Comparison of ENCODE assay signal across 24 cellular contexts in the genomic region with DNA sequence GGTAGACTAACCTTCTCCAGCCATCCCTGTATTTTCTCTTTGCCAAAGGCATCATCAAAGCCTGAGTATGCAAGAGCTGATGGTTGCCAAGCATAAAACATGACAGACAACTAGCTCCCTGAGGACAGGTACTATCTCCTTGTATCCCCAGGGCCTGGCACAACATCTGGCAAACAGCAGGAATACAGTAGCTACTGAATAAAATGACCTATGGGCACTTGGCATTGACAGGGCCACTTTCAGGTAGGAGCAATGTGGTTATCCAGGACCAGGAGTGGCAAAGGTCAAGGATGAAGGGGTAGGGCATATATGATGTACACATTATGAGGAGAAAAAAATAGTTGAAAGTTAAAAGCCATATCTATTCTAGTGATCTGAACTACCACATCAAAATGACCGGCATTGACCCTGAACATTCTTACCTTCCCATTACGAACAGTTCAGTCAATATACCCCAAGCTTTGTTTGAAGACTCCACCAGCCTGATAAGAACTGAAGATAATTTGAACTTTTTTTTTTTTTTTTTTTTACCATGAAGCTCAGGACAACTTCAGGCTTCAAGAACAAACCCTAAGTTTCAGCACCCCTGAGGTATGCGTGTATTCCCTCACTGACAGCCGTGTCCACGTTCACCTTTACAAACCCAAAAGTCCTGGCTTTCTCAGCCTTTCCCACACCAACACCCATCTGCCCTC.
"Had no signal": no experiment of that assay in that cellular context is flagged by ENCODE, and none has a peak within 500 bp of the region (broad histone marks: within the 10 kb centered on the region; RNA-seq: fewer than 3 reads in every experiment).

No MANE protein-coding gene starts in this region.

- H3K4me3 ChIP-seq: body of pancreas, cardiac muscle cell, MG63 had no signal

- H3K4me3 Mint-ChIP-seq: activated B cell treated with CpG ODN at 0.5 μM for 24 hours; activated CD4-positive, alpha-beta T cell treated with anti-CD3 and anti-CD28 coated beads, Interleukin-2, amount 10 ng/mL, durations not matched to agents 24 days and 14 days; activated CD8-positive, alpha-beta memory T cell treated with anti-CD3 and anti-CD28 coated beads, Interleukin-2, amount 10 ng/mL, durations not matched to agents 7 days and 5 days; activated naive CD4-positive, alpha-beta T cell treated with anti-CD3 and anti-CD28 coated beads, Interleukin-2, amount 50 U/mL, for 24 hours; activated T-cell treated with anti-CD3 and anti-CD28 coated beads, Interleukin-2, amount 50 U/mL, for 24 hours; activated T-helper 1 cell treated with anti-CD3 and anti-CD28 coated beads, Interleukin-12 subunit alpha, Interleukin-12 subunit beta, Interleukin-2, Interleukin-4 antibody, amounts not matched to agents 30 ng/mL and 10 ng/mL and 1 ng/mL, durations not matched to agents 14 hours and 24 hours and 36 hours; T-helper 17 cell had no signal

- H3K9me3 ChIP-seq: body of pancreas, MG63 had no signal

- H3K27me3 ChIP-seq: body of pancreas, cardiac muscle cell, MG63 had no signal

- H3K9me3 Mint-ChIP-seq: activated B cell treated with CpG ODN at 0.5 μM for 24 hours; activated CD4-positive, alpha-beta T cell treated with anti-CD3 and anti-CD28 coated beads, Interleukin-2, amount 10 ng/mL, durations not matched to agents 24 days and 14 days; activated naive CD4-positive, alpha-beta T cell treated with anti-CD3 and anti-CD28 coated beads, Interleukin-2, amount 50 U/mL, for 24 hours; activated T-cell treated with anti-CD3 and anti-CD28 coated beads, Interleukin-2, amount 50 U/mL, for 24 hours; activated T-helper 1 cell treated with anti-CD3 and anti-CD28 coated beads, Interleukin-12 subunit alpha, Interleukin-12 subunit beta, Interleukin-2, Interleukin-4 antibody, amounts not matched to agents 30 ng/mL and 10 ng/mL and 1 ng/mL, durations not matched to agents 14 hours and 24 hours and 36 hours had no signal

- H3K27ac ChIP-seq: cardiac muscle cell had no signal

- DNase-seq: activated B cell treated with CpG ODN at 0.5 μM for 24 hours; activated CD4-positive, alpha-beta T cell treated with anti-CD3 and anti-CD28 coated beads for 1 hour; activated CD4-positive, alpha-beta T cell treated with anti-CD3 and anti-CD28 coated beads, Interleukin-2, amount 10 ng/mL, durations not matched to agents 24 days and 14 days; activated CD4-positive, alpha-beta T cell treated with anti-CD3 and anti-CD28 coated beads, Interleukin-2, amount 50 U/mL, for 48 hours; activated CD8-positive, alpha-beta memory T cell treated with anti-CD3 and anti-CD28 coated beads, Interleukin-2, amount 10 ng/mL, durations not matched to agents 7 days and 5 days; activated effector memory CD4-positive, alpha-beta T cell treated with Interleukin-2 at 50 U/mL for 16 hours; activated naive CD4-positive, alpha-beta T cell; activated T-cell treated with anti-CD3 and anti-CD28 coated beads, Interleukin-2, amount 50 U/mL, for 24 hours; aorta; body of pancreas; MG63; NCI-H1105; NCI-H1436; NCI-H187; NCI-H2081; NCI-H510A treated with DMSO at 0.1 percent for 48 hours; NCI-H69; PC-3; SHP77 treated with DMSO at 0.1 percent for 48 hours; T-helper 17 cell; T1000 had no signal

- ATAC-seq: activated CD8-positive, alpha-beta memory T cell treated with anti-CD3 and anti-CD28 coated beads, Interleukin-2, amount 10 ng/mL, durations not matched to agents 7 days and 5 days; body of pancreas; PC-3; T-helper 17 cell had no signal

- H3K27me3 Mint-ChIP-seq: activated B cell treated with CpG ODN at 0.5 μM for 24 hours; activated CD4-positive, alpha-beta T cell treated with anti-CD3 and anti-CD28 coated beads, Interleukin-2, amount 10 ng/mL, durations not matched to agents 24 days and 14 days; activated CD8-positive, alpha-beta memory T cell treated with anti-CD3 and anti-CD28 coated beads, Interleukin-2, amount 10 ng/mL, durations not matched to agents 7 days and 5 days; activated naive CD4-positive, alpha-beta T cell treated with anti-CD3 and anti-CD28 coated beads, Interleukin-2, amount 50 U/mL, for 24 hours; activated T-cell treated with anti-CD3 and anti-CD28 coated beads, Interleukin-2, amount 50 U/mL, for 24 hours; T-helper 17 cell had no signal

- H3K27ac Mint-ChIP-seq: activated B cell treated with CpG ODN at 0.5 μM for 24 hours; activated CD4-positive, alpha-beta T cell treated with anti-CD3 and anti-CD28 coated beads, Interleukin-2, amount 10 ng/mL, durations not matched to agents 24 days and 14 days; activated CD8-positive, alpha-beta memory T cell treated with anti-CD3 and anti-CD28 coated beads, Interleukin-2, amount 10 ng/mL, durations not matched to agents 7 days and 5 days; activated naive CD4-positive, alpha-beta T cell treated with anti-CD3 and anti-CD28 coated beads, Interleukin-2, amount 50 U/mL, for 24 hours; activated T-cell treated with anti-CD3 and anti-CD28 coated beads, Interleukin-2, amount 50 U/mL, for 24 hours; activated T-helper 1 cell treated with anti-CD3 and anti-CD28 coated beads, Interleukin-12 subunit alpha, Interleukin-12 subunit beta, Interleukin-2, Interleukin-4 antibody, amounts not matched to agents 30 ng/mL and 10 ng/mL and 1 ng/mL, durations not matched to agents 14 hours and 24 hours and 36 hours had no signal

- H3K36me3 ChIP-seq: cardiac muscle cell had no signal
